ENCODE assay signal across 8 cellular contexts in genomic region chr7:16918288-16918895, GRCh38. TPM values are rescaled to one million over a fixed set of nuclear protein-coding genes. Genes with fewer than 3 reads are reported as not detected.
DNase-seq lines count a peak whose midpoint lies in the region; ATAC-seq, FAIRE-seq and TF ChIP-seq lines count a peak whose summit lies in the region.

No MANE protein-coding gene starts in this region.

- no peaks in the 10 kb centered on the region for H3K36me3 ChIP-seq in gastroesophageal sphincter

- TF ChIP-seq CTCF in gastroesophageal sphincter (IDR thresholded peaks at IDR 0.05) = peak; percentile 54 to 78 (median 68)

- H3K9me3 ChIP-seq in gastroesophageal sphincter = no peaks in the 10 kb centered on the region

- H3K27me3 ChIP-seq in gastroesophageal sphincter = no peaks in the 10 kb centered on the region

- ATAC-seq in gastroesophageal sphincter (no peak), HG02981 (IDR thresholded peaks at IDR 0.05; ENCODE audit: unreplicated experiment) (no peak), GM21515 (IDR thresholded peaks at IDR 0.05; ENCODE audit: unreplicated experiment) (no peak)

- peak; percentile 7 for FAIRE-seq in TTC549 (lab: Jason Lieb, UNC)

- no peak overlapping the region for H3K27ac ChIP-seq in gastroesophageal sphincter

- TF ChIP-seq POLR2A in gastroesophageal sphincter (IDR thresholded peaks at IDR 0.05) = no peak

- no peak overlapping the region for H3K4me3 ChIP-seq in gastroesophageal sphincter

- 44 to 49% methylated on average over 6 of the region's 6 CpGs for WGBS in gastroesophageal sphincter (ENCODE audit: low coverage in 1 of 2), 2 donors

- DNase-seq in NCI-H524 (lab: John Stamatoyannopoulos, UW) (peak; percentile 6 to 32), NCI-H524 treated with DMSO at 0.1 percent for 48 hours (lab: John Stamatoyannopoulos, UW) (no peak), M059J (ENCODE audit: low read depth) (peak; percentile 46), superior temporal gyrus (ENCODE audit: extremely low spot score) (peak; percentile 83)

- H3K4me1 ChIP-seq in gastroesophageal sphincter = no peaks in the 10 kb centered on the region

- TF ChIP-seq EP300 in gastroesophageal sphincter (IDR thresholded peaks at IDR 0.05) = no peak

RNA-seq across cellular contexts. Expression of gene AGR3, which starts 36.6 kb away (rescaled TPM):
- total RNA-seq in M059J (2014; rRNA removed; shearing (Covaris generic)) = not detected in 2 replicates
- total RNA-seq in gastroesophageal sphincter = 1 to 10 TPM in 1 of 4 donors, not detected in 3; 5.9 TPM
